21 cellular contexts compared by ENCODE assay signal in the genomic region with DNA sequence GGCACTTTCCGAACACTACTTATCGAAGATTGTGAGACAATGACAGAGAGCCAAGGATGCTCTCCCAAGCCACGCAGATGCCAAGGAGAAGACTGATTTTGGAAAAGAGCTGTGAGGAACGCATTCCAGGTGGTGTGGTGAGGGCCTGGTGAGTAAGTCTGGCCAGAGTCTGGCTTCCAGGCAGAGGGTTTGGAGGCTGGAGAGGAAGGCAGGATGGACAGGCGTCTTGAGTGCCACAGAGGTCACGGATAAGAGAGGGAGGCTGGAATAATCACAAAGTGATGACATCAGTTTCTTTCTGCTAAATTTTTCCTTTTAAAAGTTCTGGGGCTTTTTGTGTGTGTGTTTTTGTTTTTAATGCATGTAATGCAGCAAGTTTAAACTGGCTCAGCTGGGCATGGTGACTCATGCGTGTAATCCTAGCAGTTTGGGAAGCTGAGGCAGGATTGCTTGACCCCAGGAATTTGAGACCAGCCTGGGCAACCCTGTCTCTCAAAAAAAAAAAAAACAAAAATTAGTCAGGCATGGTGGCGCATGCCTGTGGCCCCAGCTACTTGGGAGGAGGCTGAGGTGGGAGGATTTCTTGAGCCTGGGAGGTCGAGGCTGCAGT.
A peak's percentile ranks its signal among the peaks of the same experiment; 100 is the strongest.
DNase-seq lines count a peak whose midpoint lies in the region; ATAC-seq, FAIRE-seq and TF ChIP-seq lines count a peak whose summit lies in the region.
"Had no signal": no experiment of that assay in that cellular context is flagged by ENCODE, and none has a peak within 500 bp of the region (broad histone marks: within the 10 kb centered on the region; RNA-seq: fewer than 3 reads in every experiment).

No MANE protein-coding gene starts in this region.

- no peak for TF ChIP-seq POLR2A in vagina (IDR thresholded peaks at IDR 0.05)

- H3F3A ChIP-seq in neural progenitor cell (ENCODE audit: low read depth), result no peaks in the 10 kb centered on the region

- H3K27ac ChIP-seq in neural progenitor cell, result no peak overlapping the region
- H3K27ac ChIP-seq in vagina, result no peak overlapping the region

- H3K9me3 ChIP-seq in neural progenitor cell (ENCODE audit: low read depth), result no peaks in the 10 kb centered on the region
- no peaks in the 10 kb centered on the region for H3K9me3 ChIP-seq in vagina

- H3K27ac Mint-ChIP-seq in neural progenitor cell, result peak overlapping the region; percentile 46
- H3K27ac Mint-ChIP-seq: CD8-positive, alpha-beta T cell had no signal

- peaks cover 13% of the 10 kb centered on the region for H3K4me1 Mint-ChIP-seq in neural progenitor cell

- H3K27me3 Mint-ChIP-seq in neural progenitor cell (ENCODE audit: insufficient read depth, low read depth), result peaks cover 4% of the 10 kb centered on the region

- in situ Hi-C loops in GM13976 (cut with MboI; ENCODE audit: low sequenced_read_pairs, unreplicated experiment), result no loop called here

- H3K27me3 ChIP-seq in bronchial epithelial cell (ENCODE audit: control insufficient read depth, insufficient read depth, low read length), result no peaks in the 10 kb centered on the region
- H3K27me3 ChIP-seq in neural progenitor cell, result no peaks in the 10 kb centered on the region
- H3K27me3 ChIP-seq in vagina, result no peaks in the 10 kb centered on the region

- ATAC-seq in HG03439 (IDR thresholded peaks at IDR 0.05; ENCODE audit: unreplicated experiment), result no peak
- ATAC-seq in sciatic nerve, result no peak
- ATAC-seq: CD8-positive, alpha-beta T cell had no signal

- no peak overlapping the region for H3K4me2 ChIP-seq in neural progenitor cell

- H3K4me3 ChIP-seq in bronchial epithelial cell (ENCODE audit: low read depth, low read length), result no peak overlapping the region
- no peak overlapping the region for H3K4me3 ChIP-seq in neural progenitor cell
- H3K4me3 ChIP-seq in vagina, result no peak overlapping the region

- H2AFZ ChIP-seq in neural progenitor cell (replicated peaks), result no peak overlapping the region

- H3K9me3 Mint-ChIP-seq in neural progenitor cell, result no peaks in the 10 kb centered on the region
- H3K9me3 Mint-ChIP-seq: CD8-positive, alpha-beta T cell had no signal

- H3K36me3 ChIP-seq in bronchial epithelial cell (ENCODE audit: control insufficient read depth, insufficient read depth, low read length) (no peaks in the 10 kb centered on the region), neural progenitor cell (no peaks in the 10 kb centered on the region), vagina (no peaks in the 10 kb centered on the region)

- peak; percentile 23 for FAIRE-seq in bronchial epithelial cell (lab: Jason Lieb, UNC)
- FAIRE-seq: RCC 7860 had no signal

- no peak for TF ChIP-seq CTCF in bronchial epithelial cell (IDR thresholded peaks at IDR 0.05; ENCODE audit: insufficient read depth, low read length, severe bottlenecking)
- TF ChIP-seq CTCF in neural progenitor cell (IDR thresholded peaks at IDR 0.05), result no peak
- TF ChIP-seq CTCF in vagina (IDR thresholded peaks at IDR 0.05), result no peak
- TF ChIP-seq CTCF in GM13976 (IDR thresholded peaks at IDR 0.05; ENCODE audit: borderline replicate concordance, control extremely low read depth, extremely low read depth, insufficient read depth, missing control alignments), result no peak

- intact Hi-C loops in vagina (cut with DNase I), result no loop called here
- intact Hi-C loops in sciatic nerve (cut with DNase I), result no loop called here

- H3K4me1 ChIP-seq in neural progenitor cell, result peaks cover 8% of the 10 kb centered on the region
- no peaks in the 10 kb centered on the region for H3K4me1 ChIP-seq in vagina

- H3K79me2 ChIP-seq in neural progenitor cell (ENCODE audit: low read depth), result no peaks in the 10 kb centered on the region

- H3K9ac ChIP-seq in neural progenitor cell, result no peak overlapping the region

- DNase-seq in EL (peak; percentile 3), NCI-H226 (peak; percentile 26), bronchial epithelial cell (ENCODE audit: low read depth) (peak; percentile 79), neural progenitor cell (ENCODE audit: low spot score) (no peak), vagina (ENCODE audit: extremely low spot score in 2 of 2) (no peak), GM13976 (ENCODE audit: low spot score) (no peak), sciatic nerve (ENCODE audit: low spot score) (no peak)
- DNase-seq: AML-193; C1 segment of cervical spinal cord; CD8-positive, alpha-beta T cell; GDM1; NCI-H1105; NCI-H146; NCI-H2081; NCI-H2171 treated with DMSO at 0.1 percent for 48 hours; NCI-H446; NCI-H526; OCI-M1; Right ventricle myocardium superior had no signal

- no peaks in the 10 kb centered on the region for H4K20me1 ChIP-seq in neural progenitor cell (ENCODE audit: low read depth)

- H3K36me3 Mint-ChIP-seq in neural progenitor cell, result no peaks in the 10 kb centered on the region
- H3K36me3 Mint-ChIP-seq: CD8-positive, alpha-beta T cell had no signal

- H3K4me3 Mint-ChIP-seq in neural progenitor cell, result no peak overlapping the region
- H3K4me3 Mint-ChIP-seq: CD8-positive, alpha-beta T cell had no signal

Comparison
In these comparisons a context has a peak if more than half of its experiments do, and no peak if none do; other contexts are left out.
1. DNase-seq: peak in EL (single experiment), NCI-H226 (single experiment) and bronchial epithelial cell (single experiment); none in neural progenitor cell (single experiment), vagina (0 of 2), GM13976 (single experiment) and sciatic nerve (single experiment).